22 cellular contexts compared by ENCODE assay signal in genomic region chr7:154390961-154391360, GRCh38.
"Had no signal": no experiment of that assay in that cellular context is flagged by ENCODE, and none has a peak within 500 bp of the region (broad histone marks: within the 10 kb centered on the region; RNA-seq: fewer than 3 reads in every experiment).

No MANE protein-coding gene starts in this region.

- H3K4me3 ChIP-seq: neural progenitor cell, pancreas, psoas muscle, right lobe of liver, sigmoid colon, stomach, testis, tibial artery, transverse colon, upper lobe of right lung, uterus had no signal

- H3K27me3 ChIP-seq: neural progenitor cell, pancreas, right lobe of liver, sigmoid colon, stomach, testis, tibial artery, transverse colon, upper lobe of right lung, uterus had no signal

- H3K27ac ChIP-seq: neural progenitor cell, pancreas, psoas muscle, right lobe of liver, sigmoid colon, stomach, testis, tibial artery, transverse colon, upper lobe of right lung, uterus had no signal

- ATAC-seq: naive thymus-derived CD4-positive, alpha-beta T cell; natural killer cell; pancreas; psoas muscle; right cardiac atrium; right lobe of liver; stimulated activated effector memory CD8-positive, alpha-beta T cell treated with anti-CD3 and anti-CD28 coated beads, Interleukin-12 subunit alpha, Interleukin-12 subunit beta, amount 100 ng/mL, for 72 hours; stimulated activated naive B cell treated with anti-CD40 and anti-IgM and Interleukin-4, amounts not matched to agents 10 μg/mL and 1 μg/mL and 100 μg/mL, for 72 hours; upper lobe of right lung had no signal

- DNase-seq: naive thymus-derived CD4-positive, alpha-beta T cell; natural killer cell; pancreas; psoas muscle; right cardiac atrium; right lobe of liver; sigmoid colon; small intestine; stimulated activated CD4-positive, alpha-beta T cell treated with anti-CD3 and anti-CD28 coated beads, Interleukin-15, amount 100 ng/mL, for 24 hours; stimulated activated CD4-positive, alpha-beta T cell treated with anti-CD3 and anti-CD28 coated beads, Interleukin-2, amount 100 ng/mL, for 24 hours; stimulated activated CD4-positive, alpha-beta T cell treated with anti-CD3 and anti-CD28 coated beads, Interleukin-2, amount 100 ng/mL, for 48 hours; stimulated activated CD4-positive, alpha-beta T cell treated with anti-CD3 and anti-CD28 coated beads, Interleukin-4, amount 100 ng/mL, for 24 hours; stimulated activated naive B cell treated with anti-CD40 and anti-IgM and Interleukin-4, amounts not matched to agents 10 μg/mL and 1 μg/mL and 100 μg/mL, for 72 hours; stimulated activated naive CD4-positive, alpha-beta T cell treated with Interleukin-2 at 50 U/mL for 16 hours; stomach; testis; tibial artery; transverse colon; upper lobe of right lung; uterus had no signal
